1 cellular context compared by ENCODE assay signal in genomic region chr2:3584076-3584475, GRCh38.
TF ChIP-seq lines count a peak whose summit lies in the region.

No MANE protein-coding gene starts in this region.

TF ChIP-seq in K562, 482 proteins besides CTCF, POLR2A, EP300 and RAD21 (continues in another document):
- TF ChIP-seq MITF (IDR thresholded peaks at IDR 0.05), result no peak
- no peak for TF ChIP-seq GATAD2A (IDR thresholded peaks at IDR 0.05)
- TF ChIP-seq BCL6 (CRISPR knock-in tag; IDR thresholded peaks at IDR 0.05), result no peak
- TF ChIP-seq ZNF3 (CRISPR knock-in tag; IDR thresholded peaks at IDR 0.05), result no peak
- TF ChIP-seq TCF7 (IDR thresholded peaks at IDR 0.05; ENCODE audit: borderline replicate concordance), result peak; percentile 79; the same call in 1 of the 2 replicates
- TF ChIP-seq TEAD2 (tag; IDR thresholded peaks at IDR 0.05), result no peak
- TF ChIP-seq RHOXF2B (CRISPR knock-in tag; conservative IDR thresholded peaks at IDR 0.05), result no peak
- peak; percentile 46 for TF ChIP-seq CBFA2T2 (conservative IDR thresholded peaks at IDR 0.05)
- TF ChIP-seq CXXC5 (CRISPR knock-in tag; IDR thresholded peaks at IDR 0.05), result no peak
- no peak for TF ChIP-seq PBX2 (CRISPR knock-in tag; IDR thresholded peaks at IDR 0.05; ENCODE audit: low read depth)
- TF ChIP-seq PBX2 (tag; conservative IDR thresholded peaks at IDR 0.05; ENCODE audit: low read depth), result peak; percentile 64
- no peak for TF ChIP-seq SMARCA5 (IDR thresholded peaks at IDR 0.05)
- peak; percentile 76 for TF ChIP-seq DACH1 (IDR thresholded peaks at IDR 0.05; ENCODE audit: partially characterized antibody)
- TF ChIP-seq SMARCB1 (IDR thresholded peaks at IDR 0.05; ENCODE audit: insufficient read length, low read depth), result no peak
- peak; percentile 28 to 74; a peak in 3 of 4 replicates for TF ChIP-seq RCOR1 (IDR thresholded peaks at IDR 0.05; ENCODE audit: borderline replicate concordance in 1 of 2, low read depth in 2 of 2, low read length in 2 of 2)
- no peak for TF ChIP-seq GABPA (tag; conservative IDR thresholded peaks at IDR 0.05; ENCODE audit: low read depth)
- TF ChIP-seq ZNF780A (CRISPR knock-in tag; IDR thresholded peaks at IDR 0.05), result no peak
- no peak for TF ChIP-seq KLF6 (CRISPR knock-in tag; IDR thresholded peaks at IDR 0.05; ENCODE audit: borderline replicate concordance)
- peak; percentile 77 for TF ChIP-seq CBFA2T3 (IDR thresholded peaks at IDR 0.05)
- no peak for TF ChIP-seq PCBP1 (IDR thresholded peaks at IDR 0.05; ENCODE audit: low read depth, low read length, poor library complexity, severe bottlenecking)
- TF ChIP-seq ZFX (CRISPR knock-in tag; IDR thresholded peaks at IDR 0.05), result no peak
- no peak for TF ChIP-seq SREBF2 (CRISPR knock-in tag; IDR thresholded peaks at IDR 0.05)
- TF ChIP-seq SRF (CRISPR knock-in tag; IDR thresholded peaks at IDR 0.05), result no peak
- no peak for TF ChIP-seq SRSF3 (IDR thresholded peaks at IDR 0.05; ENCODE audit: insufficient read depth, low read length)
- TF ChIP-seq TAF9B (IDR thresholded peaks at IDR 0.05; ENCODE audit: partially characterized antibody), result no peak
- no peak for TF ChIP-seq MAFG (tag; conservative IDR thresholded peaks at IDR 0.05)
- TF ChIP-seq ZSCAN29 (IDR thresholded peaks at IDR 0.05), result no peak
- no peak for TF ChIP-seq AFF1 (IDR thresholded peaks at IDR 0.05; ENCODE audit: low read depth in 1 of 2, partially characterized antibody in 2 of 2)
- TF ChIP-seq GATAD2B (IDR thresholded peaks at IDR 0.05; ENCODE audit: borderline replicate concordance), result no peak
- TF ChIP-seq ZNF384 (IDR thresholded peaks at IDR 0.05; ENCODE audit: low read depth, low read length), result no peak
- peak; percentile 86 for TF ChIP-seq MEIS2 (IDR thresholded peaks at IDR 0.05; ENCODE audit: partially characterized antibody)
- TF ChIP-seq MCM7 (IDR thresholded peaks at IDR 0.05), result no peak
- TF ChIP-seq NFIC (IDR thresholded peaks at IDR 0.05), result 0 out of 2 replicates have a peak, but pooled peaks have one; percentile 11
- TF ChIP-seq ELF1 (tag; IDR thresholded peaks at IDR 0.05), result no peak
- no peak for TF ChIP-seq CCAR2 (IDR thresholded peaks at IDR 0.05; ENCODE audit: low read depth, low read length)
- no peak for TF ChIP-seq ZNF398 (CRISPR knock-in tag; IDR thresholded peaks at IDR 0.05)
- TF ChIP-seq HEY1 (CRISPR knock-in tag; IDR thresholded peaks at IDR 0.05; ENCODE audit: borderline replicate concordance), result no peak
- peak; percentile 32; the same call in 1 of the 2 replicates for TF ChIP-seq SMARCA4 (IDR thresholded peaks at IDR 0.05)
- no peak for TF ChIP-seq EWSR1 (IDR thresholded peaks at IDR 0.05; ENCODE audit: borderline replicate concordance, low read depth, partially characterized antibody)
- TF ChIP-seq EGR1 (conservative IDR thresholded peaks at IDR 0.05), result no peak
- TF ChIP-seq ZNF644 (tag; IDR thresholded peaks at IDR 0.05; ENCODE audit: low read depth), result no peak
- TF ChIP-seq RNF2 (IDR thresholded peaks at IDR 0.05), result no peak
- peak; percentile 57; the same call in 1 of the 2 replicates for TF ChIP-seq STAT5A (IDR thresholded peaks at IDR 0.05; ENCODE audit: borderline replicate concordance, low read length)
- no peak for TF ChIP-seq ZBED1 (IDR thresholded peaks at IDR 0.05)
- TF ChIP-seq CBX1 (IDR thresholded peaks at IDR 0.05; ENCODE audit: low read depth), result no peak
- TF ChIP-seq POLR2AphosphoS5 (IDR thresholded peaks at IDR 0.05; ENCODE audit: control insufficient read depth, insufficient read depth, low read depth, low read length), result peak; percentile 44; the same call in 1 of the 2 replicates
- TF ChIP-seq ZBTB1 (CRISPR knock-in tag; IDR thresholded peaks at IDR 0.05; ENCODE audit: borderline replicate concordance, low read depth), result no peak
- peak in 1 of 3 experiments; percentile 33 for TF ChIP-seq YY1 (IDR thresholded peaks at IDR 0.05; ENCODE audit: borderline replicate concordance in 1 of 3, control insufficient read depth in 1 of 3, extremely low read depth in 1 of 3, insufficient read depth in 3 of 3, insufficient read length in 1 of 3, insufficient replicate concordance in 2 of 3, low read depth in 1 of 3, low read length in 2 of 3)
- TF ChIP-seq PHTF2 (CRISPR knock-in tag; IDR thresholded peaks at IDR 0.05), result no peak
- TF ChIP-seq LCOR (CRISPR knock-in tag; IDR thresholded peaks at IDR 0.05), result no peak
- no peak for TF ChIP-seq ZNF717 (CRISPR knock-in tag; IDR thresholded peaks at IDR 0.05)
- peak; percentile 69 for TF ChIP-seq TCF3 (CRISPR knock-in tag; IDR thresholded peaks at IDR 0.05)
- no peak for TF ChIP-seq SMC3 (conservative IDR thresholded peaks at IDR 0.05; ENCODE audit: insufficient read depth, low read depth, low read length)
- peak; percentile 67 for TF ChIP-seq ARID1B (IDR thresholded peaks at IDR 0.05)
- no peak for TF ChIP-seq LEF1 (IDR thresholded peaks at IDR 0.05)
- TF ChIP-seq PKNOX1 (IDR thresholded peaks at IDR 0.05), result peak; percentile 58
- peak; percentile 62; the same call in 1 of the 2 replicates for TF ChIP-seq DPF2 (IDR thresholded peaks at IDR 0.05)
- TF ChIP-seq FOXK2 (conservative IDR thresholded peaks at IDR 0.05 in 1 of 2, IDR thresholded peaks at IDR 0.05 in 1 of 2; ENCODE audit: low read depth in 2 of 2), result no peak
- no peak for TF ChIP-seq SMARCC2 (IDR thresholded peaks at IDR 0.05; ENCODE audit: low read depth)
- TF ChIP-seq TAL1 (IDR thresholded peaks at IDR 0.05), result peak; percentile 47; the same call in 1 of the 2 replicates
- TF ChIP-seq KDM4B (IDR thresholded peaks at IDR 0.05; ENCODE audit: borderline replicate concordance in 2 of 2, low read depth in 1 of 2), result no peak
- TF ChIP-seq MAX (CRISPR knock-in tag; IDR thresholded peaks at IDR 0.05), result no peak
- no peak for TF ChIP-seq CEBPZ (IDR thresholded peaks at IDR 0.05; ENCODE audit: borderline replicate concordance, low read depth, low read length)
- no peak for TF ChIP-seq ZNF324 (CRISPR knock-in tag; IDR thresholded peaks at IDR 0.05)
